Comparison of ENCODE assay signal across 8 cellular contexts in genomic region chr11:76919887-76920746, GRCh38. TPM values are rescaled to one million over a fixed set of nuclear protein-coding genes. Genes with fewer than 3 reads are reported as not detected.
A peak's percentile ranks its signal among the peaks of the same experiment; 100 is the strongest.
DNase-seq lines count a peak whose midpoint lies in the region; ATAC-seq and TF ChIP-seq lines count a peak whose summit lies in the region.

No MANE protein-coding gene starts in this region.

- H3K4me3 ChIP-seq in GM06990 (replicated peaks; ENCODE audit: low read depth, low read length): no peak overlapping the region

- ATAC-seq in HG03196 (IDR thresholded peaks at IDR 0.05; ENCODE audit: unreplicated experiment) (peak; percentile 74), HG02623 (IDR thresholded peaks at IDR 0.05; ENCODE audit: unreplicated experiment) (no peak)

- TF ChIP-seq CTCF in GM06990 (IDR thresholded peaks at IDR 0.05; ENCODE audit: insufficient read depth, low read length, poor library complexity, severe bottlenecking): peak; percentile 91

- H3K36me3 ChIP-seq in GM06990 (ENCODE audit: control insufficient read depth, insufficient read depth, low read length): no peaks in the 10 kb centered on the region

- peak; percentile 49 for DNase-seq in GM06990 (ENCODE audit: extremely low read depth, insufficient read length)
- DNase-seq in NCI-H460 (ENCODE audit: extremely low read depth, low read depth): peak; percentile 77
- peak; percentile 8 for DNase-seq in activated CD4-positive, alpha-beta T cell treated with anti-CD3 and anti-CD28 coated beads for 1 hour
- peak; percentile 17 to 77 for DNase-seq in cerebellar nuclear complex (lab: John Stamatoyannopoulos, UW)
- DNase-seq in kidney glomerular epithelial cell (lab: John Stamatoyannopoulos, UW): peak; percentile 87
- peak; percentile 20 to 43 (median 38) for DNase-seq in stimulated activated CD4-positive, alpha-beta T cell treated with anti-CD3 and anti-CD28 coated beads, Interleukin-1b, Interleukin-23, amount 100 ng/mL, for 24 hours (ENCODE audit: low read depth in 4 of 4, low spot score in 1 of 4)

- H3K27me3 ChIP-seq in GM06990 (replicated peaks; ENCODE audit: control insufficient read depth, insufficient read depth, low read length): no peaks in the 10 kb centered on the region

RNA-seq across cellular contexts. Expression of gene ACER3, which starts 59.4 kb away (rescaled TPM):
- total RNA-seq in NCI-H460 (2014; rRNA removed; shearing (Covaris generic)): 14.6 and 16.3 TPM in 2 replicates
- 17.9 and 21.4 TPM in 2 replicates for polyA plus RNA-seq in NCI-H460 (2014; cell fraction: nucleus; rRNA removed)

Comparison
In these comparisons a context has a peak if more than half of its experiments do, and no peak if none do; other contexts are left out.
1. DNase-seq: peak in every context shown above with its lines; median percentile 87 in kidney glomerular epithelial cell; 77 in NCI-H460; 49 in GM06990; 47 in cerebellar nuclear complex; 38 in stimulated activated CD4-positive, alpha-beta T cell treated with anti-CD3 and anti-CD28 coated beads, Interleukin-1b, Interleukin-23, amount 100 ng/mL, for 24 hours; 8 in activated CD4-positive, alpha-beta T cell treated with anti-CD3 and anti-CD28 coated beads for 1 hour.